29 cellular contexts compared by ENCODE assay signal in the genomic region with DNA sequence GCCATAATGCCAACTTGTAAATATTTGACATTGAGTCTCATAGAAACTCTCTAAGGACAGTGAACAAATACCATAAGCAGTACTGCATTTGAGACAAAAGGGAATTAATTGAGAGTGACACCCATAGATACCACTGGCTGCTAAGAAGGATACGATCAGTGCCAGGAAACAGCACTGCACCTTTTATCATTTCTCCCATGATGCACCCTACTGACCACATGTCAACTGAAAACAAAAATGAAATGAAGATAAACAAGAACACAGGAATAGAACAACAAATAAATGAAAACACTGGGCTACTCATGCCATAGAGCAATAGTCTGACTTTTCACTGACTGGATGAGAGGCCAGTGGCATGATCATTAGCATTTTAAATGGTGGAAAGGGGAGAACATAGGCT.
"Had no signal": no experiment of that assay in that cellular context is flagged by ENCODE, and none has a peak within 500 bp of the region (broad histone marks: within the 10 kb centered on the region; RNA-seq: fewer than 3 reads in every experiment).

No MANE protein-coding gene starts in this region.

- ATAC-seq: activated CD8-positive, alpha-beta T cell treated with anti-CD3 and anti-CD28 coated beads for 36 hours; activated T-cell treated with anti-CD3 and anti-CD28 coated beads, Interleukin-2, amount 50 U/mL, for 4 hours; activated T-helper 17 cell treated with anti-CD3 and anti-CD28 coated beads, Interleukin-2, amount 50 U/mL, for 72 hours; esophagus mucosa; foreskin keratinocyte; gastrocnemius medialis; heart left ventricle; WTC11 had no signal

- H3K9me3 ChIP-seq: gastrocnemius medialis, heart left ventricle had no signal

- H3K27ac ChIP-seq: brain microvascular endothelial cell, coronary artery, dorsolateral prefrontal cortex, foreskin keratinocyte, gastrocnemius medialis, heart left ventricle, VCaP had no signal

- H3K4me1 ChIP-seq: gastrocnemius medialis, heart left ventricle had no signal

- DNase-seq: activated CD4-positive, alpha-beta T cell treated with anti-CD3 and anti-CD28 coated beads for 1 hour; activated CD4-positive, alpha-beta T cell treated with anti-CD3 and anti-CD28 coated beads for 4 hours; activated CD4-positive, alpha-beta T cell treated with anti-CD3 and anti-CD28 coated beads, Interleukin-2, amount 10 ng/mL, durations not matched to agents 7 days and 5 days; activated CD4-positive, alpha-beta T cell treated with anti-CD3 and anti-CD28 coated beads, Interleukin-2, amount 50 U/mL, for 48 hours; activated CD8-positive, alpha-beta memory T cell treated with anti-CD3 and anti-CD28 coated beads for 24 hours; activated CD8-positive, alpha-beta T cell treated with anti-CD3 and anti-CD28 coated beads for 36 hours; activated effector memory CD4-positive, alpha-beta T cell treated with Interleukin-2 at 50 U/mL for 16 hours; activated gamma-delta T cell treated with Interleukin-2 at 50 U/mL for 16 hours; activated naive CD4-positive, alpha-beta T cell treated with anti-CD3 and anti-CD28 coated beads, Interleukin-2, amount 50 U/mL, for 16 hours; activated naive CD4-positive, alpha-beta T cell treated with Interleukin-2 at 50 U/mL for 16 hours; activated T-cell treated with anti-CD3 and anti-CD28 coated beads, Interleukin-2, amount 50 U/mL, for 4 hours; amniotic stem cell; anterior cingulate cortex; brain microvascular endothelial cell; dorsolateral prefrontal cortex; effector memory CD4-positive, alpha-beta T cell; endodermal cell; foreskin keratinocyte; gastrocnemius medialis; glutamatergic neuron; heart left ventricle; T-helper 2 cell had no signal

- H3K36me3 ChIP-seq: brain microvascular endothelial cell, gastrocnemius medialis, heart left ventricle had no signal

- H3K27me3 ChIP-seq: brain microvascular endothelial cell, dorsolateral prefrontal cortex, foreskin keratinocyte, gastrocnemius medialis, heart left ventricle had no signal

- FAIRE-seq: astrocyte, bronchial epithelial cell had no signal

- H3K4me3 ChIP-seq: coronary artery, dorsolateral prefrontal cortex, gastrocnemius medialis, heart left ventricle had no signal
